In genomic region chr5:10555134-10555733, GRCh38 we compare ENCODE assay signal across 12 cellular contexts. TPM values are rescaled to one million over a fixed set of nuclear protein-coding genes. Genes with fewer than 3 reads are reported as not detected.
DNase-seq lines count a peak whose midpoint lies in the region; ATAC-seq and TF ChIP-seq lines count a peak whose summit lies in the region.
"Had no signal": no experiment of that assay in that cellular context is flagged by ENCODE, and none has a peak within 500 bp of the region (broad histone marks: within the 10 kb centered on the region; RNA-seq: fewer than 3 reads in every experiment).

No MANE protein-coding gene starts in this region.

- peaks cover 38% of the 10 kb centered on the region for H3F3A ChIP-seq in PC-9 (ENCODE audit: insufficient read depth, low read depth)

- CTCF ChIA-PET in PC-9 (lab: Charles Lee) = interaction anchor here (0.6 kb wide), 1 partner anchor 72 kb away, joined by 3 read pairs; no protein-coding TSS in a partner anchor

- no peak for TF ChIP-seq CTCF in PC-9 (conservative IDR thresholded peaks at IDR 0.05)
- no peak for TF ChIP-seq CTCF in testis (IDR thresholded peaks at IDR 0.05)
- no peak for TF ChIP-seq CTCF in upper lobe of left lung (IDR thresholded peaks at IDR 0.05)
- no peak for TF ChIP-seq CTCF in body of pancreas (IDR thresholded peaks at IDR 0.05)

- TF ChIP-seq EP300 in upper lobe of left lung (IDR thresholded peaks at IDR 0.05) = no peak

- H3K9me2 ChIP-seq in PC-9 (ENCODE audit: insufficient read depth) = no peaks in the 10 kb centered on the region

- H3K27ac ChIP-seq in right cardiac atrium (ENCODE audit: low read length) = no peak overlapping the region
- H3K27ac ChIP-seq in PC-9 = peak overlapping the region; percentile 89
- no peak overlapping the region for H3K27ac ChIP-seq in testis
- H3K27ac ChIP-seq in substantia nigra (ENCODE audit: low read depth, low read length, poor library complexity, severe bottlenecking) = no peak overlapping the region
- no peak overlapping the region for H3K27ac ChIP-seq in upper lobe of left lung
- H3K27ac ChIP-seq in body of pancreas = no peak overlapping the region
- H3K27ac ChIP-seq: esophagus muscularis mucosa, upper lobe of right lung had no signal

- H4K20me1 ChIP-seq in PC-9 (ENCODE audit: insufficient read depth) = no peaks in the 10 kb centered on the region

- peaks cover 8% of the 10 kb centered on the region for H3K9me3 ChIP-seq in right cardiac atrium (ENCODE audit: control insufficient read depth, low read length)
- no peaks in the 10 kb centered on the region for H3K9me3 ChIP-seq in PC-9 (ENCODE audit: insufficient read depth, low read depth)
- H3K9me3 ChIP-seq in testis = no peaks in the 10 kb centered on the region
- H3K9me3 ChIP-seq in upper lobe of left lung = no peaks in the 10 kb centered on the region
- H3K9me3 ChIP-seq in body of pancreas = no peaks in the 10 kb centered on the region
- H3K9me3 ChIP-seq: esophagus muscularis mucosa, upper lobe of right lung had no signal

- H3K4me2 ChIP-seq in PC-9 = peak overlapping the region; percentile 60

- DNase-seq in cardiac septum (ENCODE audit: low spot score) (peak; percentile 63), right cardiac atrium (no peak), PC-9 (peak; percentile 98 to 99), fibroblast of gingiva (ENCODE audit: low read depth) (peak; percentile 61), testis (no peak), substantia nigra (lab: John Stamatoyannopoulos, UW) (no peak), upper lobe of left lung (no peak), body of pancreas (no peak)
- DNase-seq: activated naive CD4-positive, alpha-beta T cell treated with anti-CD3 and anti-CD28 coated beads, Interleukin-2, amount 50 U/mL, for 16 hours; stimulated activated CD4-positive, alpha-beta T cell treated with anti-CD3 and anti-CD28 coated beads, Interleukin-2, amount 100 ng/mL, for 24 hours; upper lobe of right lung had no signal

- POLR2A ChIA-PET in PC-9 (lab: Charles Lee; ENCODE audit: unreplicated experiment) = interaction anchor here (0.7 to 0.8 kb wide), 2 partner anchors 14 to 98 kb away, joined by 3 to 6 read pairs; no protein-coding TSS in a partner anchor

- no peaks in the 10 kb centered on the region for H3K27me3 ChIP-seq in right cardiac atrium (ENCODE audit: control insufficient read depth, insufficient read depth)
- no peaks in the 10 kb centered on the region for H3K27me3 ChIP-seq in PC-9 (ENCODE audit: insufficient read depth, low read depth)
- H3K27me3 ChIP-seq in testis = no peaks in the 10 kb centered on the region
- H3K27me3 ChIP-seq in upper lobe of left lung = no peaks in the 10 kb centered on the region
- no peaks in the 10 kb centered on the region for H3K27me3 ChIP-seq in body of pancreas
- H3K27me3 ChIP-seq: upper lobe of right lung had no signal

- no peak for ATAC-seq in right cardiac atrium
- no peak for ATAC-seq in upper lobe of left lung (ENCODE audit: low FRiP score in 2 of 2)
- no peak for ATAC-seq in body of pancreas
- ATAC-seq: upper lobe of right lung had no signal

- WGBS in right cardiac atrium = 79% methylated on average over 10 of the region's 10 CpGs
- WGBS in testis, 2 donors = 79 to 85% methylated on average over 10 of the region's 10 CpGs
- 65 to 75% methylated on average over 10 of the region's 10 CpGs for WGBS in upper lobe of left lung, 2 donors
- 50 to 60% methylated on average over 10 of the region's 10 CpGs for WGBS in body of pancreas, 2 donors

- TF ChIP-seq POLR2A in testis (IDR thresholded peaks at IDR 0.05) (no peak), upper lobe of left lung (IDR thresholded peaks at IDR 0.05) (no peak), body of pancreas (IDR thresholded peaks at IDR 0.05) (no peak)

- H3K36me3 ChIP-seq in PC-9 (ENCODE audit: low read depth) = no peaks in the 10 kb centered on the region
- H3K36me3 ChIP-seq in testis (ENCODE audit: low read depth, missing control alignments) = no peaks in the 10 kb centered on the region
- H3K36me3 ChIP-seq in upper lobe of left lung = no peaks in the 10 kb centered on the region
- no peaks in the 10 kb centered on the region for H3K36me3 ChIP-seq in body of pancreas (replicated peaks in 1 of 2; ENCODE audit: insufficient read depth in 1 of 2, low read depth in 2 of 2)
- H3K36me3 ChIP-seq: esophagus muscularis mucosa, upper lobe of right lung had no signal

- H3K4me1 ChIP-seq in right cardiac atrium (ENCODE audit: control insufficient read depth, insufficient read depth, low read length) = peaks cover 4% of the 10 kb centered on the region
- H3K4me1 ChIP-seq in PC-9 (replicated peaks; ENCODE audit: insufficient read depth) = peaks cover 78% of the 10 kb centered on the region
- H3K4me1 ChIP-seq in testis = no peaks in the 10 kb centered on the region
- H3K4me1 ChIP-seq in upper lobe of left lung = peaks cover 0 to 8% (median 0%) of the 10 kb centered on the region in 4 donors
- H3K4me1 ChIP-seq in body of pancreas = no peaks in the 10 kb centered on the region

- H3K4me3 ChIP-seq in right cardiac atrium (ENCODE audit: low read length) (no peak overlapping the region), PC-9 (peak overlapping the region; percentile 13; the same call in 1 of the 2 replicates), testis (no peak overlapping the region), upper lobe of left lung (no peak overlapping the region), body of pancreas (no peak overlapping the region)
- H3K4me3 ChIP-seq: esophagus muscularis mucosa, upper lobe of right lung had no signal

- no peak overlapping the region for H2AFZ ChIP-seq in PC-9

- BruUV-seq in PC-9 (replicated peaks; lab: Mats Ljungman, UMichigan) = no TSS peak

- intact Hi-C loops in cardiac septum (cut with DNase I) = no loop called here
- intact Hi-C loops in right cardiac atrium (cut with DNase I) = no loop called here
- intact Hi-C loops in PC-9 (cut with micrococcal nuclease; ENCODE audit: unreplicated experiment) = loop anchor here (1.0 kb wide), 2 partner anchors 76 to 88 kb away; no protein-coding TSS in a partner anchor
- intact Hi-C loops in testis (cut with DNase I; ENCODE audit: low total_unique reads) = no loop called here
- intact Hi-C loops in body of pancreas (cut with DNase I) = no loop called here

- no peaks in the 10 kb centered on the region for H3K79me2 ChIP-seq in PC-9 (ENCODE audit: low read depth)

RNA-seq across cellular contexts. Expression of gene ANKRD33B, which starts 8.6 kb away (rescaled TPM):
- total RNA-seq in cardiac septum (15.2 TPM), right cardiac atrium (1 to 10 TPM; 2.2 to 2.7 (median 2.4) TPM), PC-9 (2021) (32.1 and 37.4 TPM in 2 replicates), testis (1 to 10 TPM; 5.6 to 5.8 TPM), upper lobe of left lung (10 to 100 TPM in 1 of 6 donors, 1 to 10 TPM in 5; 3.1 to 10.5 (median 7.9) TPM), body of pancreas (1 to 10 TPM; 2.3 to 3.9 TPM)
- polyA plus RNA-seq in right cardiac atrium (1.3 TPM), testis (ENCODE audit: insufficient read depth, low read depth, low replicate concordance) (3.7 TPM)

Comparison
In these comparisons a context has a peak if more than half of its experiments do, and no peak if none do; other contexts are left out.
1. DNase-seq: peak in cardiac septum (single experiment), PC-9 (2 of 2) and fibroblast of gingiva (single experiment); none in right cardiac atrium (0 of 3), testis (single experiment), substantia nigra (0 of 49), upper lobe of left lung (0 of 2) and body of pancreas (0 of 4).